Comparison of ENCODE assay signal across 8 cellular contexts in genomic region chr1:179081696-179082307, GRCh38. TPM values are rescaled to one million over a fixed set of nuclear protein-coding genes. Genes with fewer than 3 reads are reported as not detected.
DNase-seq lines count a peak whose midpoint lies in the region; ATAC-seq and TF ChIP-seq lines count a peak whose summit lies in the region.

Gene TOR3A (plus strand): TSS chr1:179082070. CDS start chr1:179082129, 59 bp downstream.

- peak within 1 kb of the TSS; percentile 96 to 98 for H3K4me3 Mint-ChIP-seq in CD14-positive monocyte
- peak within 1 kb of the TSS; percentile 98 for H3K4me3 Mint-ChIP-seq in activated CD4-positive, alpha-beta memory T cell treated with anti-CD3 and anti-CD28 coated beads, Interleukin-2, amount 10 ng/mL, durations not matched to agents 7 days and 5 days

- intact Hi-C loops in CD14-positive monocyte (cut with micrococcal nuclease) (loop anchor here (5.0 kb wide), 2 partner anchors 210 to 285 kb away; partner anchors contain the start of genes AXDND1 (in 2 of the 2) and SOAT1 (in 2 of the 2)), lower lobe of right lung (cut with DNase I) (no loop called here)

- CTCF ChIA-PET in activated CD4-positive, alpha-beta memory T cell treated with anti-CD3 and anti-CD28 coated beads, Interleukin-2, amount 10 ng/mL, durations not matched to agents 7 days and 5 days (lab: Charles Lee): interaction anchor here (0.6 to 3.7 kb wide), 10 partner anchors 39 to 733 kb away, joined by 3 to 37 read pairs (median 5); partner anchors contain the start of gene AXDND1

- H3K4me1 ChIP-seq in lower lobe of right lung: peaks cover 21% of the 10 kb centered on the region

- TF ChIP-seq CTCF in CD14-positive monocyte (IDR thresholded peaks at IDR 0.05) (no peak), lower lobe of right lung (IDR thresholded peaks at IDR 0.05) (no peak)

- no peaks in the 10 kb centered on the region for H3K9me3 ChIP-seq in lower lobe of right lung

- peak within 1 kb of the TSS; percentile 82 for H3K4me3 ChIP-seq in lower lobe of right lung

- H3K27ac ChIP-seq in lower lobe of right lung: peak within 1 kb of the TSS; percentile 90

- peak; percentile 80 for ATAC-seq in GM19372 (IDR thresholded peaks at IDR 0.05; ENCODE audit: low read depth, unreplicated experiment)
- ATAC-seq in HG03521 (IDR thresholded peaks at IDR 0.05; ENCODE audit: unreplicated experiment): peak; percentile 84
- peak; percentile 98 for ATAC-seq in lower lobe of right lung

- peaks cover 0 to 2% (median 0%) of the 10 kb centered on the region in 3 donors for H3K27me3 Mint-ChIP-seq in CD14-positive monocyte (ENCODE audit: low read depth in 3 of 3)
- no peaks in the 10 kb centered on the region for H3K27me3 Mint-ChIP-seq in activated CD4-positive, alpha-beta memory T cell treated with anti-CD3 and anti-CD28 coated beads, Interleukin-2, amount 10 ng/mL, durations not matched to agents 7 days and 5 days

- no peaks in the 10 kb centered on the region for H3K9me3 Mint-ChIP-seq in CD14-positive monocyte
- H3K9me3 Mint-ChIP-seq in activated CD4-positive, alpha-beta memory T cell treated with anti-CD3 and anti-CD28 coated beads, Interleukin-2, amount 10 ng/mL, durations not matched to agents 7 days and 5 days: no peaks in the 10 kb centered on the region

- peaks cover 10% of the 10 kb centered on the region for H3K36me3 ChIP-seq in lower lobe of right lung

- H3K27ac Mint-ChIP-seq in CD14-positive monocyte: peak within 1 kb of the TSS; percentile 94 to 97 (median 95)
- H3K27ac Mint-ChIP-seq in activated CD4-positive, alpha-beta memory T cell treated with anti-CD3 and anti-CD28 coated beads, Interleukin-2, amount 10 ng/mL, durations not matched to agents 7 days and 5 days: peak within 1 kb of the TSS; percentile 94

- POLR2A ChIA-PET in activated CD4-positive, alpha-beta memory T cell treated with anti-CD3 and anti-CD28 coated beads, Interleukin-2, amount 10 ng/mL, durations not matched to agents 7 days and 5 days (lab: Charles Lee): interaction anchor here (0.9 to 4.6 kb wide), 12 partner anchors 11 to 284 kb away, joined by 3 to 25 read pairs (median 4); partner anchors contain the start of genes AXDND1 and SOAT1

- DNase-seq in CD14-positive monocyte (ENCODE audit: low spot score): peak; percentile 73
- DNase-seq in NCI-H748 treated with DMSO at 0.1 percent for 48 hours (lab: John Stamatoyannopoulos, UW): peak; percentile 34
- DNase-seq in activated CD4-positive, alpha-beta memory T cell treated with anti-CD3 and anti-CD28 coated beads, Interleukin-2, amount 10 ng/mL, durations not matched to agents 7 days and 5 days: peak; percentile 88
- peak; percentile 62 for DNase-seq in effector CD4-positive, alpha-beta T cell
- peak; percentile 95 for DNase-seq in lower lobe of right lung
- DNase-seq in stimulated activated CD4-positive, alpha-beta T cell treated with anti-CD3 and anti-CD28 coated beads, TNF-alpha, amount 100 ng/mL, for 1 hour (ENCODE audit: low read depth in 3 of 3, low spot score in 1 of 3): peak; percentile 45 to 59 (median 47)

- no peaks in the 10 kb centered on the region for H3K27me3 ChIP-seq in lower lobe of right lung (ENCODE audit: low read depth)

- peaks cover 16 to 27% of the 10 kb centered on the region in 2 donors for H3K36me3 Mint-ChIP-seq in CD14-positive monocyte
- H3K36me3 Mint-ChIP-seq in activated CD4-positive, alpha-beta memory T cell treated with anti-CD3 and anti-CD28 coated beads, Interleukin-2, amount 10 ng/mL, durations not matched to agents 7 days and 5 days (ENCODE audit: low read depth): peaks cover 20% of the 10 kb centered on the region

- peaks cover 27% of the 10 kb centered on the region for H3K4me1 Mint-ChIP-seq in CD14-positive monocyte
- H3K4me1 Mint-ChIP-seq in activated CD4-positive, alpha-beta memory T cell treated with anti-CD3 and anti-CD28 coated beads, Interleukin-2, amount 10 ng/mL, durations not matched to agents 7 days and 5 days: peaks cover 35% of the 10 kb centered on the region

RNA-seq across cellular contexts. Expression of gene TOR3A, which starts in this region (rescaled TPM):
- 10 to 100 TPM; 60.9 to 67.8 TPM for polyA plus RNA-seq in CD14-positive monocyte
- total RNA-seq in activated CD4-positive, alpha-beta memory T cell treated with anti-CD3 and anti-CD28 coated beads, Interleukin-2, amount 10 ng/mL, durations not matched to agents 7 days and 5 days: 10 to 100 TPM; 47.1 to 51.5 TPM
- 24.3 TPM for total RNA-seq in lower lobe of right lung

Comparison
In these comparisons a context has a peak if more than half of its experiments do, and no peak if none do; other contexts are left out.
1. Peak in every context shown above with its lines: DNase-seq, ATAC-seq, H3K4me3 ChIP-seq and H3K27ac ChIP-seq.
2. DNase-seq: peak in every context shown above with its lines; median percentile 95 in lower lobe of right lung; 88 in activated CD4-positive, alpha-beta memory T cell treated with anti-CD3 and anti-CD28 coated beads, Interleukin-2, amount 10 ng/mL, durations not matched to agents 7 days and 5 days; 73 in CD14-positive monocyte; 62 in effector CD4-positive, alpha-beta T cell; 47 in stimulated activated CD4-positive, alpha-beta T cell treated with anti-CD3 and anti-CD28 coated beads, TNF-alpha, amount 100 ng/mL, for 1 hour; 34 in NCI-H748 treated with DMSO at 0.1 percent for 48 hours.